Comparison of ENCODE assay signal across 1 cellular context in genomic region chr2:227861011-227861410, GRCh38.
TF ChIP-seq lines count a peak whose summit lies in the region.

No MANE protein-coding gene starts in this region.

TF ChIP-seq in IMR-90, 13 proteins besides CTCF, POLR2A, EP300 and RAD21 (continued from another document):
- TF ChIP-seq MXI1 (IDR thresholded peaks at IDR 0.05; ENCODE audit: borderline replicate concordance, low read depth, low read length) = no peak
- no peak for TF ChIP-seq CEBPB (IDR thresholded peaks at IDR 0.05; ENCODE audit: low read depth, low read length)
- TF ChIP-seq RFX5 (IDR thresholded peaks at IDR 0.05; ENCODE audit: low read depth, low read length) = no peak
- no peak for TF ChIP-seq ELK1 (IDR thresholded peaks at IDR 0.05; ENCODE audit: borderline replicate concordance, low read depth, low read length)
- no peak for TF ChIP-seq CHD1 (IDR thresholded peaks at IDR 0.05; ENCODE audit: low read depth, low read length)
